Comparison of ENCODE assay signal across 22 cellular contexts in the genomic region with DNA sequence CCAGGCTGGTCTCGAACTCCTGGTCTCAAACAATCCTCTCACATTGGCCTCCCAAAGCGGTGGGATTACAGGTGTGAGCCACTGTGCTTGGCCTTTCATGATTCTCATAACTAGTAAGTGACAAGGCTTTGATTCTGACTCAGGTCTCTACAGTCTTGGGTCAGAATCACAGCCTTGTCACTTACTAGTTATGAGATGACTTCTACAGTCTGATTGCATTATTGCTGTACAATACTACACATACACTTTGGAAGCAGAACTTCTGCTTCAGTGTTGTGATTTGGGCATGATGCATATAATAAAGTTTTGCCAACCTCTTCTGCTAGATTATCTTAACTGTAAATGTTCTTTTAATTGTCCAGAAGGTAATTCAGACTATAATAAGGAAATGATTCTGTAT.
DNase-seq lines count a peak whose midpoint lies in the region; ATAC-seq, FAIRE-seq and TF ChIP-seq lines count a peak whose summit lies in the region.
"Had no signal": no experiment of that assay in that cellular context is flagged by ENCODE, and none has a peak within 500 bp of the region (broad histone marks: within the 10 kb centered on the region; RNA-seq: fewer than 3 reads in every experiment).

No MANE protein-coding gene starts in this region.

- no peaks in the 10 kb centered on the region for H3K4me1 ChIP-seq in pancreas
- H3K4me1 ChIP-seq: prostate gland had no signal

- H3K4me3 Mint-ChIP-seq in activated T-cell treated with anti-CD3 and anti-CD28 coated beads, Interleukin-2, amount 50 U/mL, for 4 hours = no peak overlapping the region
- H3K4me3 Mint-ChIP-seq in activated B cell treated with CpG ODN at 0.5 μM for 24 hours = no peak overlapping the region
- H3K4me3 Mint-ChIP-seq: activated CD8-positive, alpha-beta memory T cell treated with anti-CD3 and anti-CD28 coated beads, Interleukin-2, amount 10 ng/mL, durations not matched to agents 7 days and 5 days; endodermal cell; GM23338; neural crest cell had no signal

- no peaks in the 10 kb centered on the region for H3K27me3 ChIP-seq in pancreas

- H3K27ac Mint-ChIP-seq in activated B cell treated with CpG ODN at 0.5 μM for 24 hours = peak overlapping the region; percentile 73
- H3K27ac Mint-ChIP-seq: activated CD8-positive, alpha-beta memory T cell treated with anti-CD3 and anti-CD28 coated beads, Interleukin-2, amount 10 ng/mL, durations not matched to agents 7 days and 5 days; endodermal cell; GM23338 had no signal

- no peaks in the 10 kb centered on the region for H3K36me3 ChIP-seq in pancreas
- H3K36me3 ChIP-seq: prostate gland had no signal

- peak; percentile 91 for FAIRE-seq in pancreas (lab: Jason Lieb, UNC)

- CTCF ChIA-PET in activated B cell treated with CpG ODN at 0.5 μM for 24 hours (lab: Charles Lee) = no interaction called here

- 97 to 100% methylated on average over 2 of the region's 2 CpGs for WGBS in pancreas, 2 donors

- H3K4me1 Mint-ChIP-seq in activated T-cell treated with anti-CD3 and anti-CD28 coated beads, Interleukin-2, amount 50 U/mL, for 4 hours (ENCODE audit: low read depth) = peaks cover 59% of the 10 kb centered on the region
- peaks cover 56% of the 10 kb centered on the region for H3K4me1 Mint-ChIP-seq in activated B cell treated with CpG ODN at 0.5 μM for 24 hours

- H3K27me3 Mint-ChIP-seq in activated T-cell treated with anti-CD3 and anti-CD28 coated beads, Interleukin-2, amount 50 U/mL, for 4 hours (ENCODE audit: low read depth) = no peaks in the 10 kb centered on the region
- no peaks in the 10 kb centered on the region for H3K27me3 Mint-ChIP-seq in activated B cell treated with CpG ODN at 0.5 μM for 24 hours
- H3K27me3 Mint-ChIP-seq: activated CD8-positive, alpha-beta memory T cell treated with anti-CD3 and anti-CD28 coated beads, Interleukin-2, amount 10 ng/mL, durations not matched to agents 7 days and 5 days had no signal

- no peak for DNase-seq in activated T-cell treated with anti-CD3 and anti-CD28 coated beads, Interleukin-2, amount 50 U/mL, for 4 hours
- DNase-seq in activated T-cell treated with anti-CD3 and anti-CD28 coated beads for 4 hours (no peak), activated B cell treated with CpG ODN at 0.5 μM for 24 hours (no peak), pancreas (no peak)
- DNase-seq: ACHN; activated CD8-positive, alpha-beta memory T cell treated with anti-CD3 and anti-CD28 coated beads, Interleukin-2, amount 10 ng/mL, durations not matched to agents 7 days and 5 days; activated gamma-delta T cell treated with Interleukin-2 at 50 U/mL for 16 hours; endodermal cell; NCI-H1436; NCI-H748 treated with DMSO at 0.1 percent for 48 hours; stimulated activated CD8-positive, alpha-beta memory T cell treated with anti-CD3 and anti-CD28 coated beads, Interleukin-4, amount 100 ng/mL, for 48 hours had no signal

- H3K36me3 Mint-ChIP-seq in activated T-cell treated with anti-CD3 and anti-CD28 coated beads, Interleukin-2, amount 50 U/mL, for 4 hours (ENCODE audit: insufficient read depth) = peaks cover 14% of the 10 kb centered on the region
- H3K36me3 Mint-ChIP-seq in activated B cell treated with CpG ODN at 0.5 μM for 24 hours (ENCODE audit: low read depth) = peaks cover 12% of the 10 kb centered on the region

- H3K9me3 ChIP-seq in pancreas = no peaks in the 10 kb centered on the region
- H3K9me3 ChIP-seq: prostate gland had no signal

- TF ChIP-seq CTCF in activated B cell treated with CpG ODN at 0.5 μM for 24 hours (IDR thresholded peaks at IDR 0.05) (no peak), pancreas (IDR thresholded peaks at IDR 0.05) (no peak)

- no peaks in the 10 kb centered on the region for H3K9me3 Mint-ChIP-seq in activated T-cell treated with anti-CD3 and anti-CD28 coated beads, Interleukin-2, amount 50 U/mL, for 4 hours
- H3K9me3 Mint-ChIP-seq in activated B cell treated with CpG ODN at 0.5 μM for 24 hours = no peaks in the 10 kb centered on the region
- H3K9me3 Mint-ChIP-seq: GM23338 had no signal

- POLR2A ChIA-PET in activated B cell treated with CpG ODN at 0.5 μM for 24 hours (lab: Charles Lee) = no interaction called here

- H3K27ac ChIP-seq in pancreas = no peak overlapping the region
- H3K27ac ChIP-seq: C4-2B, prostate gland had no signal

- H3K4me3 ChIP-seq in pancreas = no peak overlapping the region
- H3K4me3 ChIP-seq: GM23338, prostate gland, smooth muscle cell had no signal

- ATAC-seq in activated T-cell treated with anti-CD3 and anti-CD28 coated beads, Interleukin-2, amount 50 U/mL, for 4 hours = peak; percentile 62 to 73
- peak; percentile 61 for ATAC-seq in GM18520 (IDR thresholded peaks at IDR 0.05; ENCODE audit: unreplicated experiment)
- peak; percentile 25 for ATAC-seq in activated B cell treated with CpG ODN at 0.5 μM for 24 hours (ENCODE audit: low read depth)
- no peak for ATAC-seq in pancreas
- no peak for ATAC-seq in HG02973 (IDR thresholded peaks at IDR 0.05; ENCODE audit: unreplicated experiment)
- ATAC-seq in GM21423 (IDR thresholded peaks at IDR 0.05; ENCODE audit: unreplicated experiment) = no peak
- no peak for ATAC-seq in GM21526 (IDR thresholded peaks at IDR 0.05; ENCODE audit: low FRiP score, unreplicated experiment)
- ATAC-seq: activated CD8-positive, alpha-beta memory T cell treated with anti-CD3 and anti-CD28 coated beads, Interleukin-2, amount 10 ng/mL, durations not matched to agents 7 days and 5 days; left lobe of liver; Right ventricle myocardium inferior had no signal

- intact Hi-C loops in activated B cell treated with CpG ODN at 0.5 μM for 24 hours (cut with micrococcal nuclease) = no loop called here
- intact Hi-C loops in pancreas (cut with DNase I) = no loop called here

Comparison
In these comparisons a context has a peak if more than half of its experiments do, and no peak if none do; other contexts are left out.
1. ATAC-seq: peak in activated T-cell treated with anti-CD3 and anti-CD28 coated beads, Interleukin-2, amount 50 U/mL, for 4 hours (2 of 2), GM18520 (single experiment) and activated B cell treated with CpG ODN at 0.5 μM for 24 hours (single experiment); none in pancreas (0 of 4), HG02973 (single experiment), GM21423 (single experiment) and GM21526 (single experiment).